Comparison of ENCODE assay signal across 23 cellular contexts in the genomic region with DNA sequence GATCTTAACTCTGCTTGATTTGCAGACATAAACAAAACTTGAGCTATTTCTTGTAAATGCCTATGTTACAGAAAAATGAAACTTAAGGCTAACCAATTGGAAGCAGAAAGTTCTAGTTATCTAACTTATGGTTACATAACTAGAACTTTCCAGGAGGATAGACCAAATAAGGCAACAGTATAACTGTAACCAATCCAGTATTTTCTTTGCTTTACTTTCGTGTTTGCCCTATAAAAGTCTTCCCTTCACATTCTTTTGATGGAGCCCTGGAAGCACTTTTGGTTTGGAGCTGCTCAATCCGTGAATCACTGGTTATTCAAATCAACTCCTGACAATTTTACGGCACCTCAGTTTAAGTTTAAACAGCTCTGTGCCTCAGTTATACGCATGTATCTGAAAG.
A peak's percentile ranks its signal among the peaks of the same experiment; 100 is the strongest.
DNase-seq lines count a peak whose midpoint lies in the region; ATAC-seq and TF ChIP-seq lines count a peak whose summit lies in the region.
"Had no signal": no experiment of that assay in that cellular context is flagged by ENCODE, and none has a peak within 500 bp of the region (broad histone marks: within the 10 kb centered on the region; RNA-seq: fewer than 3 reads in every experiment).

No MANE protein-coding gene starts in this region.

- TF ChIP-seq POLR2A in prostate gland (IDR thresholded peaks at IDR 0.05): no peak

- H3K4me1 ChIP-seq in prostate gland (replicated peaks): no peaks in the 10 kb centered on the region
- H3K4me1 ChIP-seq: BLaER1 treated with 17β-estradiol and CSF1 and Interleukin-3, amounts not matched to agents 10 nM and 100 nM had no signal

- intact Hi-C loops in prostate gland (cut with DNase I): no loop called here

- DNase-seq in BJ (ENCODE audit: low read depth) (peak; percentile 53), OCI-M1 (lab: John Stamatoyannopoulos, UW) (peak; percentile 71), fibroblast of peridontal ligament (ENCODE audit: extremely low read depth) (peak; percentile 91), prostate gland (ENCODE audit: low spot score) (no peak), globus pallidus (ENCODE audit: low spot score) (no peak)
- DNase-seq: activated CD4-positive, alpha-beta T cell treated with anti-CD3 and anti-CD28 coated beads for 48 hours; activated CD8-positive, alpha-beta memory T cell treated with anti-CD3 and anti-CD28 coated beads, Interleukin-2, amount 50 U/mL, for 48 hours; activated gamma-delta T cell treated with Interleukin-2 at 50 U/mL for 16 hours; cortex of kidney; GDM1; MG63; NCI-H1694; NCI-H226; ovary; stimulated activated CD4-positive, alpha-beta T cell treated with anti-CD3 and anti-CD28 coated beads, Interleukin-4, amount 100 ng/mL, for 1 hour; SW 1271 had no signal

- 22% methylated on average over 4 of the region's 4 CpGs for WGBS in prostate gland

- H3K36me3 ChIP-seq in BJ (ENCODE audit: control insufficient read depth, insufficient read depth, low read length) (no peaks in the 10 kb centered on the region), prostate gland (no peaks in the 10 kb centered on the region)
- H3K36me3 ChIP-seq: MG63, ovary had no signal

- POLR2A ChIA-PET in BJ (lab: Charles Lee): no interaction called here

- peak overlapping the region; percentile 1 to 22 for H3K27ac ChIP-seq in prostate gland
- H3K27ac ChIP-seq: BLaER1 treated with 17β-estradiol and CSF1 and Interleukin-3, amounts not matched to agents 10 nM and 100 nM had no signal

- CTCF ChIA-PET in BJ (lab: Yijun Ruan, JAX): interaction anchor here (0.6 to 1.3 kb wide), 2 partner anchors 17 to 55 kb away, joined by 3 to 4 read pairs; no protein-coding TSS in a partner anchor

- ATAC-seq in GM18517 (IDR thresholded peaks at IDR 0.05; ENCODE audit: unreplicated experiment) (no peak), GM18519 (IDR thresholded peaks at IDR 0.05; ENCODE audit: low FRiP score, unreplicated experiment) (no peak), GM21737 (IDR thresholded peaks at IDR 0.05; ENCODE audit: unreplicated experiment) (no peak)
- ATAC-seq: GM23338, HepG2 had no signal

- TF ChIP-seq CTCF in BJ (IDR thresholded peaks at IDR 0.05; ENCODE audit: insufficient read depth, low read depth, low read length): no peak
- no peak for TF ChIP-seq CTCF in prostate gland (IDR thresholded peaks at IDR 0.05)

- no peaks in the 10 kb centered on the region for H3K27me3 ChIP-seq in BJ (ENCODE audit: control insufficient read depth, insufficient read depth, low read length)
- H3K27me3 ChIP-seq in prostate gland (replicated peaks; ENCODE audit: insufficient read depth): no peaks in the 10 kb centered on the region
- H3K27me3 ChIP-seq: BLaER1 treated with 17β-estradiol and CSF1 and Interleukin-3, amounts not matched to agents 10 nM and 100 nM; MG63; ovary had no signal

- no peaks in the 10 kb centered on the region for H3K9me3 ChIP-seq in prostate gland
- H3K9me3 ChIP-seq: BLaER1 treated with 17β-estradiol and CSF1 and Interleukin-3, amounts not matched to agents 10 nM and 100 nM; MG63; ovary had no signal

- no peak overlapping the region for H3K4me3 ChIP-seq in BJ (ENCODE audit: low read depth, low read length)
- H3K4me3 ChIP-seq in prostate gland: no peak overlapping the region
- H3K4me3 ChIP-seq: BLaER1 treated with 17β-estradiol and CSF1 and Interleukin-3, amounts not matched to agents 10 nM and 100 nM; GM23338; MG63; ovary; skin epidermis had no signal

Comparison
In these comparisons a context has a peak if more than half of its experiments do, and no peak if none do; other contexts are left out.
1. DNase-seq: peak in BJ (single experiment), OCI-M1 (single experiment) and fibroblast of peridontal ligament (single experiment); none in prostate gland (single experiment) and globus pallidus (single experiment).